9 cellular contexts compared by ENCODE assay signal in genomic region chr16:4113358-4114256, GRCh38. TPM values are rescaled to one million over a fixed set of nuclear protein-coding genes. Genes with fewer than 3 reads are reported as not detected.
DNase-seq lines count a peak whose midpoint lies in the region; ATAC-seq and TF ChIP-seq lines count a peak whose summit lies in the region.
"Had no signal": no experiment of that assay in that cellular context is flagged by ENCODE, and none has a peak within 500 bp of the region (broad histone marks: within the 10 kb centered on the region; RNA-seq: fewer than 3 reads in every experiment).

No MANE protein-coding gene starts in this region.

- no peak overlapping the region for H2BK15ac ChIP-seq in mesenchymal stem cell (ENCODE audit: low read depth, poor library complexity, severe bottlenecking)

- peak overlapping the region; percentile 79 for H3K4me3 Mint-ChIP-seq in stimulated activated naive CD8-positive, alpha-beta T cell treated with anti-CD3 and anti-CD28 coated beads, Interleukin-15, Interleukin-2, amounts not matched to agents 100 ng/mL and 50 ng/mL, for 24 hours

- H3K36me3 Mint-ChIP-seq in stimulated activated naive CD8-positive, alpha-beta T cell treated with anti-CD3 and anti-CD28 coated beads, Interleukin-15, Interleukin-2, amounts not matched to agents 100 ng/mL and 50 ng/mL, for 24 hours (ENCODE audit: low read depth) = peaks cover 4% of the 10 kb centered on the region

- H3K4ac ChIP-seq in mesenchymal stem cell (ENCODE audit: low read depth in 1 of 2, low read length in 2 of 2) = no peak overlapping the region

- DNase-seq in stimulated activated naive CD8-positive, alpha-beta T cell treated with anti-CD3 and anti-CD28 coated beads, Interleukin-15, Interleukin-2, amounts not matched to agents 100 U/mL and 50 U/mL, for 24 hours = no peak
- no peak for DNase-seq in breast epithelium (ENCODE audit: low spot score in 2 of 2)
- DNase-seq in mesenchymal stem cell = no peak
- peak in 1 of 2 donors; percentile 47 for DNase-seq in aorta
- no peak for DNase-seq in brain microvascular endothelial cell
- no peak for DNase-seq in effector memory CD4-positive, alpha-beta T cell

- TF ChIP-seq CTCF in breast epithelium (IDR thresholded peaks at IDR 0.05) (no peak), brain microvascular endothelial cell (IDR thresholded peaks at IDR 0.05; ENCODE audit: low read depth, low read length, missing control alignments) (no peak)

- H4K8ac ChIP-seq in mesenchymal stem cell (ENCODE audit: low read length) = no peak overlapping the region

- H3K4me1 ChIP-seq in breast epithelium (peaks cover 7 to 10% of the 10 kb centered on the region in 2 donors), mesenchymal stem cell (ENCODE audit: control insufficient read depth, insufficient read depth, low read depth, low read length) (peaks cover 35% of the 10 kb centered on the region), aorta (ENCODE audit: control insufficient read depth in 1 of 2, insufficient read depth in 2 of 2, low read length in 2 of 2) (no peaks in the 10 kb centered on the region)
- H3K4me1 ChIP-seq in effector memory CD4-positive, alpha-beta T cell (ENCODE audit: control insufficient read depth, insufficient read depth, low read length, poor library complexity, severe bottlenecking) = peaks cover 12% of the 10 kb centered on the region

- peaks cover 25% of the 10 kb centered on the region for H3K79me1 ChIP-seq in mesenchymal stem cell (replicated peaks; ENCODE audit: low read length, poor library complexity, severe bottlenecking)

- H3K4me3 ChIP-seq in breast epithelium (peak overlapping the region; percentile 33 to 93 (median 69)), mesenchymal stem cell (ENCODE audit: insufficient read depth in 1 of 2, low read depth in 1 of 2, low read length in 2 of 2) (peak overlapping the region in 1 of 2 experiments; percentile 76), aorta (ENCODE audit: low read length in 2 of 2) (peak overlapping the region; percentile 79 to 83), brain microvascular endothelial cell (ENCODE audit: low read depth, low read length) (no peak overlapping the region)
- H3K4me3 ChIP-seq in effector memory CD4-positive, alpha-beta T cell (ENCODE audit: insufficient read depth, low read depth, low read length, poor library complexity, severe bottlenecking) = no peak overlapping the region
- H3K4me3 ChIP-seq: K562 had no signal

- no peak overlapping the region for H2AK5ac ChIP-seq in mesenchymal stem cell (ENCODE audit: low read length, severe bottlenecking)

- no peak overlapping the region for H2BK5ac ChIP-seq in mesenchymal stem cell (ENCODE audit: low read depth, low read length, poor library complexity, severe bottlenecking)

- peak overlapping the region in 1 of 2 experiments; percentile 1 for H3K23ac ChIP-seq in mesenchymal stem cell (ENCODE audit: low read length in 2 of 2)

- H3K4me1 Mint-ChIP-seq in stimulated activated naive CD8-positive, alpha-beta T cell treated with anti-CD3 and anti-CD28 coated beads, Interleukin-15, Interleukin-2, amounts not matched to agents 100 ng/mL and 50 ng/mL, for 24 hours (ENCODE audit: low read depth) = peaks cover 43% of the 10 kb centered on the region

- H3K9me3 Mint-ChIP-seq in stimulated activated naive CD8-positive, alpha-beta T cell treated with anti-CD3 and anti-CD28 coated beads, Interleukin-15, Interleukin-2, amounts not matched to agents 100 ng/mL and 50 ng/mL, for 24 hours = no peaks in the 10 kb centered on the region

- no peak overlapping the region for H4K91ac ChIP-seq in mesenchymal stem cell (ENCODE audit: low read length)

- intact Hi-C loops in breast epithelium (cut with DNase I; ENCODE audit: low total_unique reads) (no loop called here), aorta (cut with DNase I) (loop anchor here (1.0 to 10.0 kb wide), 4 partner anchors 61 to 140 kb away; no protein-coding TSS in a partner anchor)

- no peak overlapping the region for H3K14ac ChIP-seq in mesenchymal stem cell (ENCODE audit: low read length in 2 of 2)

- H3K27ac Mint-ChIP-seq in stimulated activated naive CD8-positive, alpha-beta T cell treated with anti-CD3 and anti-CD28 coated beads, Interleukin-15, Interleukin-2, amounts not matched to agents 100 ng/mL and 50 ng/mL, for 24 hours = peak overlapping the region; percentile 7

- 92% methylated on average over 34 of the region's 34 CpGs for WGBS in mesenchymal stem cell
- 15 to 21% methylated on average over 34 of the region's 34 CpGs for WGBS in aorta, 2 donors

- peaks cover 9% of the 10 kb centered on the region for H3K27me3 Mint-ChIP-seq in stimulated activated naive CD8-positive, alpha-beta T cell treated with anti-CD3 and anti-CD28 coated beads, Interleukin-15, Interleukin-2, amounts not matched to agents 100 ng/mL and 50 ng/mL, for 24 hours

- H3K27ac ChIP-seq in breast epithelium (no peak overlapping the region), mesenchymal stem cell (ENCODE audit: low read length, poor library complexity, severe bottlenecking) (no peak overlapping the region), aorta (ENCODE audit: low read depth in 1 of 2, low read length in 2 of 2) (peak overlapping the region in 1 of 2 donors; percentile 38), brain microvascular endothelial cell (no peak overlapping the region)
- no peak overlapping the region for H3K27ac ChIP-seq in effector memory CD4-positive, alpha-beta T cell (ENCODE audit: insufficient read depth, low read length, poor library complexity, severe bottlenecking)

- no peak overlapping the region for H2AFZ ChIP-seq in mesenchymal stem cell (ENCODE audit: low read depth, low read length)

- in situ Hi-C loops in brain microvascular endothelial cell (cut with HindIII; ENCODE audit: low pct_ligation_motif_present, low sequenced_read_pairs) = no loop called here

- peak overlapping the region; percentile 84 for H3K9ac ChIP-seq in mesenchymal stem cell (ENCODE audit: low read length)

- ATAC-seq in stimulated activated naive CD8-positive, alpha-beta T cell treated with anti-CD3 and anti-CD28 coated beads, Interleukin-15, Interleukin-2, amounts not matched to agents 100 U/mL and 50 U/mL, for 24 hours = no peak
- ATAC-seq in aorta (ENCODE audit: low FRiP score) (no peak), HG03439 (IDR thresholded peaks at IDR 0.05; ENCODE audit: unreplicated experiment) (no peak)
- ATAC-seq: K562 had no signal

- H2BK12ac ChIP-seq in mesenchymal stem cell (ENCODE audit: low read length in 2 of 2) = no peak overlapping the region

- H2BK120ac ChIP-seq in mesenchymal stem cell (ENCODE audit: low read depth, low read length) = no peak overlapping the region

- no peak overlapping the region for H3K18ac ChIP-seq in mesenchymal stem cell (ENCODE audit: low read depth in 1 of 2, low read length in 2 of 2)

- H3K27me3 ChIP-seq in breast epithelium (no peaks in the 10 kb centered on the region), mesenchymal stem cell (ENCODE audit: control insufficient read depth in 1 of 2, insufficient read depth in 1 of 2, low read length in 2 of 2) (no peaks in the 10 kb centered on the region), aorta (ENCODE audit: control insufficient read depth in 1 of 2, insufficient read depth in 2 of 2, low read length in 1 of 2) (no peaks in the 10 kb centered on the region), brain microvascular endothelial cell (replicated peaks) (no peaks in the 10 kb centered on the region)
- H3K27me3 ChIP-seq in effector memory CD4-positive, alpha-beta T cell (replicated peaks; ENCODE audit: control insufficient read depth, insufficient read depth, low read length, poor library complexity, severe bottlenecking) = no peaks in the 10 kb centered on the region

- H3K9me3 ChIP-seq in breast epithelium = no peaks in the 10 kb centered on the region
- no peaks in the 10 kb centered on the region for H3K9me3 ChIP-seq in mesenchymal stem cell (ENCODE audit: control insufficient read depth, low read length)
- no peaks in the 10 kb centered on the region for H3K9me3 ChIP-seq in aorta (ENCODE audit: control insufficient read depth, low read length)
- H3K9me3 ChIP-seq in effector memory CD4-positive, alpha-beta T cell (ENCODE audit: control insufficient read depth, low read length) = no peaks in the 10 kb centered on the region

- H3K36me3 ChIP-seq in breast epithelium = no peaks in the 10 kb centered on the region
- peaks cover 10 to 12% of the 10 kb centered on the region in 2 experiments for H3K36me3 ChIP-seq in mesenchymal stem cell (ENCODE audit: control insufficient read depth in 1 of 2, insufficient read depth in 2 of 2, low read depth in 1 of 2, low read length in 2 of 2)
- no peaks in the 10 kb centered on the region for H3K36me3 ChIP-seq in aorta (ENCODE audit: control insufficient read depth in 1 of 2, insufficient read depth in 2 of 2, low read length in 1 of 2)
- H3K36me3 ChIP-seq in brain microvascular endothelial cell (replicated peaks) = no peaks in the 10 kb centered on the region
- no peaks in the 10 kb centered on the region for H3K36me3 ChIP-seq in effector memory CD4-positive, alpha-beta T cell (ENCODE audit: control insufficient read depth, insufficient read depth, low read length)

- no peak overlapping the region for H3K4me2 ChIP-seq in mesenchymal stem cell (ENCODE audit: low read length, poor library complexity, severe bottlenecking)

- TF ChIP-seq POLR2A in breast epithelium (IDR thresholded peaks at IDR 0.05) = no peak

RNA-seq across cellular contexts. Expression of gene ADCY9, which starts 2.6 kb away (rescaled TPM):
- total RNA-seq in breast epithelium = 10 to 100 TPM; 10.9 to 14.4 (median 12.0) TPM
- polyA plus RNA-seq in mesenchymal stem cell (2013, experiment 1 of 2) = 20.7 TPM
- polyA plus RNA-seq in mesenchymal stem cell (2013, experiment 2 of 2) = 20.1 TPM
- 10 to 100 TPM; 30.6 to 40.1 TPM for total RNA-seq in aorta
- 10 to 100 TPM in 1 of 2 donors, 1 to 10 TPM in 1; 7.9 to 18.8 TPM for polyA plus RNA-seq in aorta

Comparison
In these comparisons a context has a peak if more than half of its experiments do, and no peak if none do; other contexts are left out.
1. H3K4me3 ChIP-seq: peak in breast epithelium (3 of 3) and aorta (2 of 2); none in brain microvascular endothelial cell (single experiment) and effector memory CD4-positive, alpha-beta T cell (single experiment).